ENCODE assay signal across 10 cellular contexts in genomic region chr20:10131612-10132345, GRCh38.
DNase-seq lines count a peak whose midpoint lies in the region; ATAC-seq and TF ChIP-seq lines count a peak whose summit lies in the region.
"Had no signal": no experiment of that assay in that cellular context is flagged by ENCODE, and none has a peak within 500 bp of the region (broad histone marks: within the 10 kb centered on the region; RNA-seq: fewer than 3 reads in every experiment).

No MANE protein-coding gene starts in this region.

- BruUV-seq in MCF 10A (replicated peaks; lab: Mats Ljungman, UMichigan) = no TSS peak

- no peaks in the 10 kb centered on the region for H3K9me3 Mint-ChIP-seq in MCF 10A (ENCODE audit: unreplicated experiment)
- H3K9me3 Mint-ChIP-seq: memory B cell had no signal

- DNase-seq in A172 (ENCODE audit: low spot score) (peak; percentile 24), NCI-H1694 treated with DMSO at 0.1 percent for 48 hours (lab: John Stamatoyannopoulos, UW) (peak; percentile 49), MCF 10A (ENCODE audit: unreplicated experiment) (peak; percentile 56), kidney glomerular epithelial cell (lab: John Stamatoyannopoulos, UW) (peak; percentile 16), T-helper 2 cell (no peak)
- DNase-seq: activated gamma-delta T cell had no signal

- CTCF ChIA-PET in MCF 10A (lab: Yijun Ruan, JAX) = interaction anchor here (0.6 to 1.4 kb wide), 6 partner anchors 41 to 1181 kb away, joined by 3 to 7 read pairs (median 4); no protein-coding TSS in a partner anchor

- H3K27ac Mint-ChIP-seq in MCF 10A (ENCODE audit: low read depth, unreplicated experiment) = no peak overlapping the region
- H3K27ac Mint-ChIP-seq: memory B cell had no signal

- POLR2A ChIA-PET in MCF 10A (lab: Yijun Ruan, JAX) = no interaction called here

- no peaks in the 10 kb centered on the region for H3K36me3 Mint-ChIP-seq in MCF 10A (ENCODE audit: insufficient read depth, unreplicated experiment)
- H3K36me3 Mint-ChIP-seq: memory B cell had no signal

- H3K4me3 Mint-ChIP-seq in MCF 10A (ENCODE audit: unreplicated experiment) = no peak overlapping the region
- H3K4me3 Mint-ChIP-seq: memory B cell had no signal

- intact Hi-C loops in MCF 10A (cut with micrococcal nuclease) = no loop called here

- no peak for ATAC-seq in HG03175 (IDR thresholded peaks at IDR 0.05; ENCODE audit: unreplicated experiment)
- ATAC-seq in HG03457 (IDR thresholded peaks at IDR 0.05; ENCODE audit: unreplicated experiment) = no peak
- no peak for ATAC-seq in HG03139 (IDR thresholded peaks at IDR 0.05; ENCODE audit: unreplicated experiment)

- no peak for TF ChIP-seq CTCF in MCF 10A (IDR thresholded peaks at IDR 0.05; ENCODE audit: unreplicated experiment)

- H3K4me1 Mint-ChIP-seq in MCF 10A (ENCODE audit: insufficient read depth, unreplicated experiment) = peaks cover 16% of the 10 kb centered on the region
- H3K4me1 Mint-ChIP-seq: memory B cell had no signal

- peaks cover 78% of the 10 kb centered on the region for H3K27me3 Mint-ChIP-seq in MCF 10A (ENCODE audit: insufficient read depth, unreplicated experiment)

Comparison
In these comparisons a context has a peak if more than half of its experiments do, and no peak if none do; other contexts are left out.
1. DNase-seq: peak in A172 (single experiment), NCI-H1694 treated with DMSO at 0.1 percent for 48 hours (single experiment), MCF 10A (single experiment) and kidney glomerular epithelial cell (single experiment); none in T-helper 2 cell (0 of 5).